Comparison of ENCODE assay signal across 1 cellular context in genomic region chr1:235133086-235133485, GRCh38.
TF ChIP-seq lines count a peak whose summit lies in the region.

No MANE protein-coding gene starts in this region.

TF ChIP-seq in WTC11, 78 proteins besides CTCF, POLR2A, EP300 and RAD21 (continued from another document):
- TF ChIP-seq AFF4 (CRISPR knock-in tag; IDR thresholded peaks at IDR 0.05; ENCODE audit: borderline replicate concordance) (no peak), ZNF281 (CRISPR knock-in tag; IDR thresholded peaks at IDR 0.05) (no peak), GTF2I (CRISPR knock-in tag; conservative IDR thresholded peaks at IDR 0.05) (no peak), E2F1 (CRISPR knock-in tag; IDR thresholded peaks at IDR 0.05) (no peak), KAT7 (CRISPR knock-in tag; IDR thresholded peaks at IDR 0.05; ENCODE audit: borderline replicate concordance) (no peak), CREB1 (CRISPR knock-in tag; IDR thresholded peaks at IDR 0.05) (no peak), TCF7 (CRISPR knock-in tag; IDR thresholded peaks at IDR 0.05; ENCODE audit: low read depth) (no peak), ZNF671 (CRISPR knock-in tag; IDR thresholded peaks at IDR 0.05) (no peak), RORB (CRISPR knock-in tag; IDR thresholded peaks at IDR 0.05) (no peak), NR3C1 (CRISPR knock-in tag; conservative IDR thresholded peaks at IDR 0.05; ENCODE audit: low read depth) (no peak), ATF6 (CRISPR knock-in tag; IDR thresholded peaks at IDR 0.05) (no peak)
- TF ChIP-seq, protein P1, sequence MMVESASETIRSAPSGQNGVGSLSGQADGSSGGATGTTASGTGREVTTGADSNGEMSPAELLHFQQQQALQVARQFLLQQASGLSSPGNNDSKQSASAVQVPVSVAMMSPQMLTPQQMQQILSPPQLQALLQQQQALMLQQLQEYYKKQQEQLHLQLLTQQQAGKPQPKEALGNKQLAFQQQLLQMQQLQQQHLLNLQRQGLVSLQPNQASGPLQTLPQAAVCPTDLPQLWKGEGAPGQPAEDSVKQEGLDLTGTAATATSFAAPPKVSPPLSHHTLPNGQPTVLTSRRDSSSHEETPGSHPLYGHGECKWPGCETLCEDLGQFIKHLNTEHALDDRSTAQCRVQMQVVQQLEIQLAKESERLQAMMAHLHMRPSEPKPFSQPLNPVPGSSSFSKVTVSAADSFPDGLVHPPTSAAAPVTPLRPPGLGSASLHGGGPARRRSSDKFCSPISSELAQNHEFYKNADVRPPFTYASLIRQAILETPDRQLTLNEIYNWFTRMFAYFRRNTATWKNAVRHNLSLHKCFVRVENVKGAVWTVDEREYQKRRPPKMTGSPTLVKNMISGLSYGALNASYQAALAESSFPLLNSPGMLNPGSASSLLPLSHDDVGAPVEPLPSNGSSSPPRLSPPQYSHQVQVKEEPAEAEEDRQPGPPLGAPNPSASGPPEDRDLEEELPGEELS (CRISPR knock-in tag; IDR thresholded peaks at IDR 0.05) = no peak
- TF ChIP-seq, protein P2, sequence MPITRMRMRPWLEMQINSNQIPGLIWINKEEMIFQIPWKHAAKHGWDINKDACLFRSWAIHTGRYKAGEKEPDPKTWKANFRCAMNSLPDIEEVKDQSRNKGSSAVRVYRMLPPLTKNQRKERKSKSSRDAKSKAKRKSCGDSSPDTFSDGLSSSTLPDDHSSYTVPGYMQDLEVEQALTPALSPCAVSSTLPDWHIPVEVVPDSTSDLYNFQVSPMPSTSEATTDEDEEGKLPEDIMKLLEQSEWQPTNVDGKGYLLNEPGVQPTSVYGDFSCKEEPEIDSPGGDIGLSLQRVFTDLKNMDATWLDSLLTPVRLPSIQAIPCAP (CRISPR knock-in tag; IDR thresholded peaks at IDR 0.05) = no peak
- TF ChIP-seq, protein P3, sequence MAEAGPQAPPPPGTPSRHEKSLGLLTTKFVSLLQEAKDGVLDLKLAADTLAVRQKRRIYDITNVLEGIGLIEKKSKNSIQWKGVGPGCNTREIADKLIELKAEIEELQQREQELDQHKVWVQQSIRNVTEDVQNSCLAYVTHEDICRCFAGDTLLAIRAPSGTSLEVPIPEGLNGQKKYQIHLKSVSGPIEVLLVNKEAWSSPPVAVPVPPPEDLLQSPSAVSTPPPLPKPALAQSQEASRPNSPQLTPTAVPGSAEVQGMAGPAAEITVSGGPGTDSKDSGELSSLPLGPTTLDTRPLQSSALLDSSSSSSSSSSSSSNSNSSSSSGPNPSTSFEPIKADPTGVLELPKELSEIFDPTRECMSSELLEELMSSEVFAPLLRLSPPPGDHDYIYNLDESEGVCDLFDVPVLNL (CRISPR knock-in tag; IDR thresholded peaks at IDR 0.05; ENCODE audit: borderline replicate concordance, low read depth) = no peak
TF ChIP-seq in WTC11: peak in this region for 0.
